22 cellular contexts compared by ENCODE assay signal in the genomic region with DNA sequence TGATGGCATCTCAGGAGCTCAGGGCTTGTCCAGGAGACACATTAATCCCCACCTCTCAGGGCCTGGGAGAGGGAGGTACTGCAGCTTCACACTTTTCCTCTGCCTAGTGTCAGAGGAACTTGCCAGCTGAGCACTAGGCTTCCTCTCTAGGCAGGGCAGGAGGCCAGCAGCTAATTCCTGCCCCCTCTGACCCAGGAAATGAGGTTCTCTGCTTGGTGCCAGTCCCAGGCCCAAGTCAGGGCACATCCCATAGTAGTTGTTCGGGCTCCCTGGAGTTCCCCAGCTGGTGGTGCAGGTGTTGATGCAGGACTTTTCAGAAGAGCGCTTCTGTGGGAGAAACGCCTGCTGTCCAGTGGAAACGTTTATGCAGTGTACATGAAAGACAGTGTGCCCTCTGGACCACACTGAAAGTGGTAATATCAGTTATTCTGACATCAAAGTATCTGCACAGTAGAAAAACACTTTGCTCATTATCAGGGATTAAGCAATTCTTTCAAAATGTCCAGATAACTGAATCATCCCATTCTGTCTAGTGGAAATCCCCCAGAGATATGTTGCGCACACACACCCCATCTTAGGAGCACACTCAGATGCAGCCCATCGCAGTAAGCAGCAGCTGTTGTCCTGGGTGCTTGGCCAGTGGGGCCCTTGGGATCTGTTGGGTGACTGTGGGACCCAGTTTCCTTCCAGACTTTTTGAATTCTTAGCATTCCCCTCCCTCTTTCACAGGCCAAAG. TPM values are rescaled to one million over a fixed set of nuclear protein-coding genes. Genes with fewer than 3 reads are reported as not detected.
DNase-seq lines count a peak whose midpoint lies in the region; ATAC-seq lines count a peak whose summit lies in the region.
"Had no signal": no experiment of that assay in that cellular context is flagged by ENCODE, and none has a peak within 500 bp of the region (broad histone marks: within the 10 kb centered on the region; RNA-seq: fewer than 3 reads in every experiment).

No MANE protein-coding gene starts in this region.

- H3K27ac Mint-ChIP-seq in activated naive CD4-positive, alpha-beta T cell treated with anti-CD3 and anti-CD28 coated beads, Interleukin-2, amount 50 U/mL, for 72 hours = peak overlapping the region; percentile 57 to 91
- no peak overlapping the region for H3K27ac Mint-ChIP-seq in activated naive CD4-positive, alpha-beta T cell treated with anti-CD3 and anti-CD28 coated beads, Interleukin-2, amount 10 ng/mL, durations not matched to agents 7 days and 5 days
- peak overlapping the region; percentile 34 for H3K27ac Mint-ChIP-seq in stimulated activated effector memory CD8-positive, alpha-beta T cell treated with anti-CD3 and anti-CD28 coated beads, Interleukin-12 subunit alpha, Interleukin-12 subunit beta, amount 100 ng/mL, for 72 hours
- H3K27ac Mint-ChIP-seq: nephron had no signal

- H3K9me3 Mint-ChIP-seq in activated naive CD4-positive, alpha-beta T cell treated with anti-CD3 and anti-CD28 coated beads, Interleukin-2, amount 50 U/mL, for 72 hours = peaks cover 4 to 9% of the 10 kb centered on the region in 2 donors
- H3K9me3 Mint-ChIP-seq in activated naive CD4-positive, alpha-beta T cell treated with anti-CD3 and anti-CD28 coated beads, Interleukin-2, amount 10 ng/mL, durations not matched to agents 7 days and 5 days = peaks cover 3% of the 10 kb centered on the region
- peaks cover 7% of the 10 kb centered on the region for H3K9me3 Mint-ChIP-seq in stimulated activated effector memory CD8-positive, alpha-beta T cell treated with anti-CD3 and anti-CD28 coated beads, Interleukin-12 subunit alpha, Interleukin-12 subunit beta, amount 100 ng/mL, for 72 hours

- CTCF ChIA-PET in activated naive CD4-positive, alpha-beta T cell treated with anti-CD3 and anti-CD28 coated beads, Interleukin-2, amount 10 ng/mL, durations not matched to agents 7 days and 5 days (lab: Charles Lee) = interaction anchor here (1.9 kb wide), 1 partner anchor 15 kb away, joined by 7 read pairs; no protein-coding TSS in a partner anchor

- peaks cover 3% of the 10 kb centered on the region for H3K27me3 Mint-ChIP-seq in activated naive CD4-positive, alpha-beta T cell treated with anti-CD3 and anti-CD28 coated beads, Interleukin-2, amount 10 ng/mL, durations not matched to agents 7 days and 5 days
- H3K27me3 Mint-ChIP-seq: activated naive CD4-positive, alpha-beta T cell treated with anti-CD3 and anti-CD28 coated beads, Interleukin-2, amount 50 U/mL, for 24 hours had no signal

- no peaks in the 10 kb centered on the region for H3K4me1 Mint-ChIP-seq in activated naive CD4-positive, alpha-beta T cell treated with anti-CD3 and anti-CD28 coated beads, Interleukin-2, amount 10 ng/mL, durations not matched to agents 7 days and 5 days
- H3K4me1 Mint-ChIP-seq in stimulated activated effector memory CD8-positive, alpha-beta T cell treated with anti-CD3 and anti-CD28 coated beads, Interleukin-12 subunit alpha, Interleukin-12 subunit beta, amount 100 ng/mL, for 72 hours = peaks cover 10% of the 10 kb centered on the region
- H3K4me1 Mint-ChIP-seq: activated naive CD4-positive, alpha-beta T cell treated with anti-CD3 and anti-CD28 coated beads, Interleukin-2, amount 50 U/mL, for 24 hours; nephron had no signal

- H3K4me3 Mint-ChIP-seq in activated naive CD4-positive, alpha-beta T cell treated with anti-CD3 and anti-CD28 coated beads, Interleukin-2, amount 10 ng/mL, durations not matched to agents 7 days and 5 days = no peak overlapping the region
- H3K4me3 Mint-ChIP-seq in stimulated activated effector memory CD8-positive, alpha-beta T cell treated with anti-CD3 and anti-CD28 coated beads, Interleukin-12 subunit alpha, Interleukin-12 subunit beta, amount 100 ng/mL, for 72 hours = no peak overlapping the region
- H3K4me3 Mint-ChIP-seq: activated naive CD4-positive, alpha-beta T cell treated with anti-CD3 and anti-CD28 coated beads, Interleukin-2, amount 50 U/mL, for 24 hours; nephron had no signal

- peaks cover 39 to 51% of the 10 kb centered on the region in 2 donors for H3K36me3 Mint-ChIP-seq in activated naive CD4-positive, alpha-beta T cell treated with anti-CD3 and anti-CD28 coated beads, Interleukin-2, amount 50 U/mL, for 72 hours
- peaks cover 60% of the 10 kb centered on the region for H3K36me3 Mint-ChIP-seq in activated naive CD4-positive, alpha-beta T cell treated with anti-CD3 and anti-CD28 coated beads, Interleukin-2, amount 10 ng/mL, durations not matched to agents 7 days and 5 days
- peaks cover 61% of the 10 kb centered on the region for H3K36me3 Mint-ChIP-seq in stimulated activated effector memory CD8-positive, alpha-beta T cell treated with anti-CD3 and anti-CD28 coated beads, Interleukin-12 subunit alpha, Interleukin-12 subunit beta, amount 100 ng/mL, for 72 hours

- no peak for DNase-seq in activated naive CD4-positive, alpha-beta T cell treated with anti-CD3 and anti-CD28 coated beads, Interleukin-2, amount 50 U/mL, for 72 hours (ENCODE audit: low spot score in 2 of 2)
- no peak for DNase-seq in activated naive CD4-positive, alpha-beta T cell treated with anti-CD3 and anti-CD28 coated beads, Interleukin-2, amount 10 ng/mL, durations not matched to agents 7 days and 5 days
- peak; percentile 81 for DNase-seq in amniotic epithelial cell (ENCODE audit: low read depth)
- no peak for DNase-seq in left cardiac atrium
- no peak for DNase-seq in stimulated activated effector memory CD8-positive, alpha-beta T cell treated with anti-CD3 and anti-CD28 coated beads, Interleukin-12 subunit alpha, Interleukin-12 subunit beta, amount 100 ng/mL, for 72 hours (ENCODE audit: low spot score in 2 of 2)
- DNase-seq in glomerular visceral epithelial cell (ENCODE audit: extremely low spot score) = no peak
- DNase-seq in NCI-H524 treated with DMSO at 0.1 percent for 48 hours (lab: John Stamatoyannopoulos, UW) = no peak
- DNase-seq in mesenteric fat pad (ENCODE audit: low spot score) = no peak
- DNase-seq: activated CD4-positive, alpha-beta T cell treated with anti-CD3 and anti-CD28 coated beads for 4 hours; activated T-cell treated with anti-CD3 and anti-CD28 coated beads for 4 hours; brain microvascular endothelial cell; esophagus squamous epithelium; islet precursor cell; Kasumi-1; mesenchymal stem cell; NCI-H1092 treated with DMSO at 0.1 percent for 48 hours; NCI-H2107; NCI-H524; SK-N-SH; thyroid gland had no signal

- peak in 1 of 2 donors; percentile 41 for ATAC-seq in activated naive CD4-positive, alpha-beta T cell treated with anti-CD3 and anti-CD28 coated beads, Interleukin-2, amount 50 U/mL, for 72 hours
- ATAC-seq in left cardiac atrium = peak; percentile 72 to 75
- no peak for ATAC-seq in stimulated activated effector memory CD8-positive, alpha-beta T cell treated with anti-CD3 and anti-CD28 coated beads, Interleukin-12 subunit alpha, Interleukin-12 subunit beta, amount 100 ng/mL, for 72 hours

- intact Hi-C loops in left cardiac atrium (cut with DNase I) = loop anchor here in 1 of 2 donors (10.0 kb wide), 1 partner anchor 188 kb away; the partner anchor contains the start of gene RAMP1

RNA-seq across cellular contexts. Expression of gene SCLY, which starts 17.8 kb away (rescaled TPM):
- total RNA-seq in activated naive CD4-positive, alpha-beta T cell treated with anti-CD3 and anti-CD28 coated beads, Interleukin-2, amount 50 U/mL, for 72 hours = 10 to 100 TPM; 58.0 to 75.2 TPM
- total RNA-seq in left cardiac atrium = 10 to 100 TPM in 1 of 2 donors, 1 to 10 TPM in 1; 9.6 to 10.9 TPM
- 13.6 TPM for total RNA-seq in mesenteric fat pad

RNA-seq across cellular contexts. Expression of gene ESPNL, which starts 57.1 kb away (rescaled TPM):
- under 1 TPM; 0.18 to 0.43 TPM for total RNA-seq in activated naive CD4-positive, alpha-beta T cell treated with anti-CD3 and anti-CD28 coated beads, Interleukin-2, amount 50 U/mL, for 72 hours
- total RNA-seq in left cardiac atrium (under 1 TPM; 0.15 to 0.26 TPM), mesenteric fat pad (0.48 TPM)
